Comparison of ENCODE assay signal across 30 cellular contexts in the genomic region with DNA sequence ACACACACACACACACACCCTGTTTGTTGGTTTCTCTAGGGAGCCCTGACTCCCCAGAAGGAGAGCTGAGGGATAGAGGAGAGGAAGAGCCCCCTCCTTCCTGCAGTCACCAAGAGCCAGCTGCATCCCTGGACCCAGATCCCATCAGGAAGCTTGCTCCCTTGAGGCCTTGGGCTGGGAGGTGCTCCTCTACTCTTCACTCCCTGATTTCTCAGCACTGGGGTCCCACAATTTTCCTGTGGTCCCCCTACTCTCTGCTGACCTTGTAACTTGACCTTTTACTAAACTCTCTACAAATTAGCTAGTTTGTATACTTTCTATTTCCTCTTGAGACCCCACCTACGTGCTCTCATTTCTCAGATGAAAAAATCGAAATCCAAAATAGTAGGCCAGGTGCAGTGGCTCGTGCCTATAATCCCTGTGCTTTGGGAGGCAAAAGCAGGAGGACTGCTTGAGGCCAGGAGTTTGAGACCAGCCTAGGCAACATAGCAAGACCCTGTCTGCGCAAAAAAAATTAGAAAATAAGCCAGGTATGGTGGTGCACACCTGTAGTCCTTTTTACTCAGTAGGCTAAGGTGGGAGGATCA. TPM values are rescaled to one million over a fixed set of nuclear protein-coding genes. Genes with fewer than 3 reads are reported as not detected.
"Had no signal": no experiment of that assay in that cellular context is flagged by ENCODE, and none has a peak within 500 bp of the region (broad histone marks: within the 10 kb centered on the region; RNA-seq: fewer than 3 reads in every experiment).

No MANE protein-coding gene starts in this region.

- H3K27me3 Mint-ChIP-seq: activated CD4-positive, alpha-beta memory T cell treated with anti-CD3 and anti-CD28 coated beads, Interleukin-2, amount 10 ng/mL, durations not matched to agents 7 days and 5 days; activated naive CD8-positive, alpha-beta T cell treated with anti-CD3 and anti-CD28 coated beads, Interleukin-2, amount 10 ng/mL, durations not matched to agents 7 days and 5 days had no signal

- H3K9me3 Mint-ChIP-seq: activated CD4-positive, alpha-beta memory T cell treated with anti-CD3 and anti-CD28 coated beads, Interleukin-2, amount 10 ng/mL, durations not matched to agents 7 days and 5 days; activated naive CD8-positive, alpha-beta T cell treated with anti-CD3 and anti-CD28 coated beads, Interleukin-2, amount 10 ng/mL, durations not matched to agents 7 days and 5 days had no signal

- H3K36me3 Mint-ChIP-seq: activated naive CD8-positive, alpha-beta T cell treated with anti-CD3 and anti-CD28 coated beads, Interleukin-2, amount 10 ng/mL, durations not matched to agents 7 days and 5 days had no signal

- H3K4me3 ChIP-seq: breast epithelium, colonic mucosa, Peyer's patch, SJCRH30 had no signal

- ATAC-seq: activated CD4-positive, alpha-beta T cell treated with anti-CD3 and anti-CD28 coated beads for 36 hours had no signal

- DNase-seq: activated CD4-positive, alpha-beta memory T cell treated with anti-CD3 and anti-CD28 coated beads, Interleukin-2, amount 10 ng/mL, durations not matched to agents 7 days and 5 days; activated CD4-positive, alpha-beta T cell treated with anti-CD3 and anti-CD28 coated beads for 36 hours; activated CD4-positive, alpha-beta T cell treated with anti-CD3 and anti-CD28 coated beads, Interleukin-2, amount 50 U/mL, for 1 hour; activated CD4-positive, CD25-positive, alpha-beta regulatory T cell; activated naive CD4-positive, alpha-beta T cell treated with anti-CD3 and anti-CD28 coated beads, Interleukin-2, amount 50 U/mL, for 16 hours; activated naive CD8-positive, alpha-beta T cell treated with anti-CD3 and anti-CD28 coated beads, Interleukin-2, amount 10 ng/mL, durations not matched to agents 7 days and 5 days; activated T-cell treated with anti-CD3 and anti-CD28 coated beads, Interleukin-2, amount 50 U/mL, for 48 hours; aorta; caudate nucleus; colonic mucosa; Kasumi-1; NCI-H1092; NCI-H1417; NCI-H1930; NCI-H2171; NCI-H2227 treated with DMSO at 0.1 percent for 48 hours; NCI-H446 treated with DMSO at 0.1 percent for 48 hours; NCI-H526 treated with DMSO at 0.1 percent for 48 hours; NCI-H82; Peyer's patch; Right ventricle myocardium superior; SJCRH30; SK-N-SH; T-helper 1 cell had no signal

- H3K9me3 ChIP-seq: breast epithelium, colonic mucosa, Peyer's patch, SJCRH30, SK-N-SH had no signal

- H3K9ac ChIP-seq: SK-N-SH had no signal

- H3K27me3 ChIP-seq: colonic mucosa, Peyer's patch had no signal

- H3K4me2 ChIP-seq: SK-N-SH had no signal

- H3K36me3 ChIP-seq: breast epithelium, colonic mucosa, Peyer's patch, SJCRH30 had no signal

- H3K4me1 ChIP-seq: breast epithelium, colonic mucosa, Peyer's patch had no signal

- H3K4me3 Mint-ChIP-seq: activated CD4-positive, alpha-beta memory T cell treated with anti-CD3 and anti-CD28 coated beads, Interleukin-2, amount 10 ng/mL, durations not matched to agents 7 days and 5 days; activated CD4-positive, alpha-beta T cell treated with anti-CD3 and anti-CD28 coated beads for 36 hours; activated naive CD8-positive, alpha-beta T cell treated with anti-CD3 and anti-CD28 coated beads, Interleukin-2, amount 10 ng/mL, durations not matched to agents 7 days and 5 days had no signal

- H3K27ac Mint-ChIP-seq: activated CD4-positive, alpha-beta memory T cell treated with anti-CD3 and anti-CD28 coated beads, Interleukin-2, amount 10 ng/mL, durations not matched to agents 7 days and 5 days; activated CD4-positive, alpha-beta T cell treated with anti-CD3 and anti-CD28 coated beads for 36 hours; activated naive CD8-positive, alpha-beta T cell treated with anti-CD3 and anti-CD28 coated beads, Interleukin-2, amount 10 ng/mL, durations not matched to agents 7 days and 5 days had no signal

- H3K27ac ChIP-seq: breast epithelium, colonic mucosa, Peyer's patch, RWPE1, SJCRH30, VCaP had no signal

RNA-seq across cellular contexts. Expression of a gene that starts 5.0 kb away (rescaled TPM):
- total RNA-seq: activated naive CD8-positive, alpha-beta T cell treated with anti-CD3 and anti-CD28 coated beads, Interleukin-2, amount 10 ng/mL, durations not matched to agents 7 days and 5 days; aorta; cerebellum; colonic mucosa; M059J; Peyer's patch; Right ventricle myocardium superior; SJCRH30; T-helper 2 cell treated with Interferon-gamma antibody and Interleukin-4, amounts not matched to agents 100 ng/mL and 5 ng/mL, for 36 hours had no signal
- polyA plus RNA-seq: aorta, SK-N-SH had no signal
